25 cellular contexts compared by ENCODE assay signal in genomic region chr11:128355558-128355957, GRCh38.
"Had no signal": no experiment of that assay in that cellular context is flagged by ENCODE, and none has a peak within 500 bp of the region (broad histone marks: within the 10 kb centered on the region; RNA-seq: fewer than 3 reads in every experiment).

No MANE protein-coding gene starts in this region.

- H3K79me2 ChIP-seq: parathyroid adenoma had no signal

- H3K27ac ChIP-seq: neural progenitor cell, ovary, parathyroid adenoma, psoas muscle, right lobe of liver, sigmoid colon, stomach, thoracic aorta, thyroid gland, tibial nerve, upper lobe of left lung, vagina had no signal

- H3K36me3 ChIP-seq: neural progenitor cell, ovary, right lobe of liver, sigmoid colon, stomach, thoracic aorta, thyroid gland, tibial nerve, upper lobe of left lung, vagina had no signal

- H2AFZ ChIP-seq: neural progenitor cell, parathyroid adenoma had no signal

- H3K4me3 ChIP-seq: neural progenitor cell, ovary, psoas muscle, right lobe of liver, sigmoid colon, stomach, thoracic aorta, thyroid gland, tibial nerve, upper lobe of left lung, vagina had no signal

- H3K9me3 ChIP-seq: ovary, psoas muscle, right lobe of liver, sigmoid colon, stomach, thoracic aorta, thyroid gland, tibial nerve, upper lobe of left lung, vagina had no signal

- H3K4me2 ChIP-seq: neural progenitor cell had no signal

- FAIRE-seq: small intestine, urothelium cell line had no signal

- DNase-seq: natural killer cell; occipital lobe; ovary; posterior cingulate gyrus; psoas muscle; right cardiac atrium; right lobe of liver; sigmoid colon; small intestine; stimulated activated CD4-positive, alpha-beta T cell treated with anti-CD3 and anti-CD28 coated beads, Interleukin-15, amount 100 ng/mL, for 24 hours; stimulated activated CD4-positive, alpha-beta T cell treated with anti-CD3 and anti-CD28 coated beads, Interleukin-2, amount 100 ng/mL, for 24 hours; stimulated activated CD4-positive, alpha-beta T cell treated with anti-CD3 and anti-CD28 coated beads, Interleukin-2, amount 100 ng/mL, for 48 hours; stimulated activated CD4-positive, alpha-beta T cell treated with anti-CD3 and anti-CD28 coated beads, Interleukin-4, amount 100 ng/mL, for 24 hours; stimulated activated naive B cell treated with anti-CD40 and anti-IgM and Interleukin-4, amounts not matched to agents 10 μg/mL and 1 μg/mL and 100 μg/mL, for 72 hours; stimulated activated naive CD4-positive, alpha-beta T cell treated with Interleukin-2 at 50 U/mL for 16 hours; stomach; thyroid gland; upper lobe of left lung had no signal

- H3K4me1 ChIP-seq: neural progenitor cell, parathyroid adenoma, psoas muscle, right lobe of liver, thyroid gland, upper lobe of left lung, vagina had no signal

- H3K9ac ChIP-seq: neural progenitor cell, parathyroid adenoma had no signal

- H3K27me3 ChIP-seq: neural progenitor cell, ovary, right lobe of liver, sigmoid colon, stomach, thyroid gland, tibial nerve, upper lobe of left lung, vagina had no signal

- ATAC-seq: natural killer cell; psoas muscle; right cardiac atrium; right lobe of liver; stimulated activated effector memory CD8-positive, alpha-beta T cell treated with anti-CD3 and anti-CD28 coated beads, Interleukin-12 subunit alpha, Interleukin-12 subunit beta, amount 100 ng/mL, for 72 hours; stimulated activated naive B cell treated with anti-CD40 and anti-IgM and Interleukin-4, amounts not matched to agents 10 μg/mL and 1 μg/mL and 100 μg/mL, for 72 hours had no signal
